Comparison of ENCODE assay signal across 11 cellular contexts in the genomic region with DNA sequence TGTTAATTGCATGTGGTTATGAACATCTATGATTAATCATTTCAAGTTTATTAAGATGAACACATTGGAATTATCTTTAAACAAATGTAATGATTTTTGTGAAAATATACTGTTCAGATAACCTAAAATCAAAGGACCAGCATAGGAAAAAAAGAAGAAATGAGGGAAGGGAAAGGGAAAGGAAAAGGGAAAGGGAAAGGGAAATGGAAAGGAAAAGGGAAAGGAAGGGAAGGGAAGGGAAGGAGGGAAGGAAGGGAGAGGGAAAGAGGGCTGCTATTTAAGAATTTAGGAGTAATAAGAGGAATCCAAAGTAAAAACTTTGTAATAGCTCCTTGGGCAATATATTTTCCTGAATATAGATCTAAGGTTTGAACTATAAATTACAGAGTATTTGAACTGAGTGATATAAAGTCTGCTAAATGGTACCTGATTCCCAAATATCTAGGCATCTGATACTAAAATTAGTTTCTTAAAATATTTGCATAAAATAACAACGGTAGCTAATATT.
"Had no signal": no experiment of that assay in that cellular context is flagged by ENCODE, and none has a peak within 500 bp of the region (broad histone marks: within the 10 kb centered on the region; RNA-seq: fewer than 3 reads in every experiment).

No MANE protein-coding gene starts in this region.

- H3K9me3 ChIP-seq: HAP-1 had no signal

- H2AFZ ChIP-seq: GM23248, GM23338 had no signal

- H3K9ac ChIP-seq: GM23248 had no signal

- DNase-seq: GM23248, GOT3, H7, H9, HCEC 1CT, HFFc6 had no signal

- H3K4me1 ChIP-seq: HAP-1 had no signal

- ATAC-seq: GM23338, HCT116 had no signal

- H3K4me2 ChIP-seq: GM23338 had no signal

- H3K4me3 ChIP-seq: GM23248, GM23338, HAP-1 had no signal

- H3K36me3 ChIP-seq: HAP-1 had no signal

- FAIRE-seq: H1, H54 had no signal

- H3K27ac ChIP-seq: GM23248 had no signal
